1 cellular context compared by ENCODE assay signal in genomic region chr17:57114085-57114673, GRCh38.
TF ChIP-seq lines count a peak whose summit lies in the region.

No MANE protein-coding gene starts in this region.

TF ChIP-seq in GM23338, 12 proteins besides CTCF, POLR2A, EP300 and RAD21 (continued from another document):
- TF ChIP-seq, protein P1, sequence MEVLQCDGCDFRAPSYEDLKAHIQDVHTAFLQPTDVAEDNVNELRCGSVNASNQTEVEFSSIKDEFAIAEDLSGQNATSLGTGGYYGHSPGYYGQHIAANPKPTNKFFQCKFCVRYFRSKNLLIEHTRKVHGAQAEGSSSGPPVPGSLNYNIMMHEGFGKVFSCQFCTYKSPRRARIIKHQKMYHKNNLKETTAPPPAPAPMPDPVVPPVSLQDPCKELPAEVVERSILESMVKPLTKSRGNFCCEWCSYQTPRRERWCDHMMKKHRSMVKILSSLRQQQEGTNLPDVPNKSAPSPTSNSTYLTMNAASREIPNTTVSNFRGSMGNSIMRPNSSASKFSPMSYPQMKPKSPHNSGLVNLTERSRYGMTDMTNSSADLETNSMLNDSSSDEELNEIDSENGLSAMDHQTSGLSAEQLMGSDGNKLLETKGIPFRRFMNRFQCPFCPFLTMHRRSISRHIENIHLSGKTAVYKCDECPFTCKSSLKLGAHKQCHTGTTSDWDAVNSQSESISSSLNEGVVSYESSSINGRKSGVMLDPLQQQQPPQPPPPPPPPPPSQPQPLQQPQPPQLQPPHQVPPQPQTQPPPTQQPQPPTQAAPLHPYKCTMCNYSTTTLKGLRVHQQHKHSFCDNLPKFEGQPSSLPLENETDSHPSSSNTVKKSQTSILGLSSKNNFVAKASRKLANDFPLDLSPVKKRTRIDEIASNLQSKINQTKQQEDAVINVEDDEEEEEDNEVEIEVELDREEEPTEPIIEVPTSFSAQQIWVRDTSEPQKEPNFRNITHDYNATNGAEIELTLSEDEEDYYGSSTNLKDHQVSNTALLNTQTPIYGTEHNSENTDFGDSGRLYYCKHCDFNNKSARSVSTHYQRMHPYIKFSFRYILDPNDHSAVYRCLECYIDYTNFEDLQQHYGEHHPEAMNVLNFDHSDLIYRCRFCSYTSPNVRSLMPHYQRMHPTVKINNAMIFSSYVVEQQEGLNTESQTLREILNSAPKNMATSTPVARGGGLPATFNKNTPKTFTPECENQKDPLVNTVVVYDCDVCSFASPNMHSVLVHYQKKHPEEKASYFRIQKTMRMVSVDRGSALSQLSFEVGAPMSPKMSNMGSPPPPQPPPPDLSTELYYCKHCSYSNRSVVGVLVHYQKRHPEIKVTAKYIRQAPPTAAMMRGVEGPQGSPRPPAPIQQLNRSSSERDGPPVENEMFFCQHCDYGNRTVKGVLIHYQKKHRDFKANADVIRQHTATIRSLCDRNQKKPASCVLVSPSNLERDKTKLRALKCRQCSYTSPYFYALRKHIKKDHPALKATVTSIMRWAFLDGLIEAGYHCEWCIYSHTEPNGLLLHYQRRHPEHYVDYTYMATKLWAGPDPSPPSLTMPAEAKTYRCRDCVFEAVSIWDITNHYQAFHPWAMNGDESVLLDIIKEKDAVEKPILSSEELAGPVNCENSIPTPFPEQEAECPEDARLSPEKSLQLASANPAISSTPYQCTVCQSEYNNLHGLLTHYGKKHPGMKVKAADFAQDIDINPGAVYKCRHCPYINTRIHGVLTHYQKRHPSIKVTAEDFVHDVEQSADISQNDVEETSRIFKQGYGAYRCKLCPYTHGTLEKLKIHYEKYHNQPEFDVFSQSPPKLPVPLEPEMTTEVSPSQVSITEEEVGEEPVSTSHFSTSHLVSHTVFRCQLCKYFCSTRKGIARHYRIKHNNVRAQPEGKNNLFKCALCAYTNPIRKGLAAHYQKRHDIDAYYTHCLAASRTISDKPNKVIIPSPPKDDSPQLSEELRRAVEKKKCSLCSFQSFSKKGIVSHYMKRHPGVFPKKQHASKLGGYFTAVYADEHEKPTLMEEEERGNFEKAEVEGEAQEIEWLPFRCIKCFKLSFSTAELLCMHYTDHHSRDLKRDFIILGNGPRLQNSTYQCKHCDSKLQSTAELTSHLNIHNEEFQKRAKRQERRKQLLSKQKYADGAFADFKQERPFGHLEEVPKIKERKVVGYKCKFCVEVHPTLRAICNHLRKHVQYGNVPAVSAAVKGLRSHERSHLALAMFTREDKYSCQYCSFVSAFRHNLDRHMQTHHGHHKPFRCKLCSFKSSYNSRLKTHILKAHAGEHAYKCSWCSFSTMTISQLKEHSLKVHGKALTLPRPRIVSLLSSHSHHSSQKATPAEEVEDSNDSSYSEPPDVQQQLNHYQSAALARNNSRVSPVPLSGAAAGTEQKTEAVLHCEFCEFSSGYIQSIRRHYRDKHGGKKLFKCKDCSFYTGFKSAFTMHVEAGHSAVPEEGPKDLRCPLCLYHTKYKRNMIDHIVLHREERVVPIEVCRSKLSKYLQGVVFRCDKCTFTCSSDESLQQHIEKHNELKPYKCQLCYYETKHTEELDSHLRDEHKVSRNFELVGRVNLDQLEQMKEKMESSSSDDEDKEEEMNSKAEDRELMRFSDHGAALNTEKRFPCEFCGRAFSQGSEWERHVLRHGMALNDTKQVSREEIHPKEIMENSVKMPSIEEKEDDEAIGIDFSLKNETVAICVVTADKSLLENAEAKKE (CRISPR knock-in tag; IDR thresholded peaks at IDR 0.05): no peak
- TF ChIP-seq REST (IDR thresholded peaks at IDR 0.05; ENCODE audit: unreplicated experiment): no peak
- TF ChIP-seq EZH2 (IDR thresholded peaks at IDR 0.05; ENCODE audit: low read depth, unreplicated experiment): no peak
- TF ChIP-seq CREB1 (CRISPR knock-in tag; IDR thresholded peaks at IDR 0.05; ENCODE audit: low read depth): no peak
